ENCODE assay signal across 17 cellular contexts in the genomic region with DNA sequence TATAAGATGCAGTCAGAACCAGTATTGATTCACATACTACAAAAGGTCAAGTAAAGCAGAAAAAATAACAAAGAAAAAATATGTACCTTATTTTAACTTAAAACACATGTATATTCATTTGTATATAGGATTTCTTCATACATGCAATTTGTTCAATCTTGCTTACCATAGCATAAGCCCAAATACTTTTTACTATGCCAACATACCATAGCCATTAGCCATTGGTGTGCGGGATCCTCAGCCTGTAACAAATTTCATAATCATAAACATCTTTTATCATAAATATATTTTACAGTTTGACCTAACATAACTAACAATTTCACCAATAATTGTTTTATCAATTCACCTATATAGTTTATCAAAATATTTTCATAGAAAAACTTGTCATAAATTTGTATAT. TPM values are rescaled to one million over a fixed set of nuclear protein-coding genes. Genes with fewer than 3 reads are reported as not detected.
A peak's percentile ranks its signal among the peaks of the same experiment; 100 is the strongest.
DNase-seq lines count a peak whose midpoint lies in the region; ATAC-seq, FAIRE-seq and TF ChIP-seq lines count a peak whose summit lies in the region.
"Had no signal": no experiment of that assay in that cellular context is flagged by ENCODE, and none has a peak within 500 bp of the region (broad histone marks: within the 10 kb centered on the region; RNA-seq: fewer than 3 reads in every experiment).

No MANE protein-coding gene starts in this region.

- H3K27ac Mint-ChIP-seq in naive thymus-derived CD4-positive, alpha-beta T cell, result no peak overlapping the region
- H3K27ac Mint-ChIP-seq: CD4-positive, CD25-positive, alpha-beta regulatory T cell had no signal

- no peak overlapping the region for H2BK20ac ChIP-seq in IMR-90 (ENCODE audit: low read depth, low read length)

- H3K4me2 ChIP-seq in IMR-90 (ENCODE audit: low read depth, low read length), result no peak overlapping the region
- H3K4me2 ChIP-seq in OCI-LY7 (ENCODE audit: low read length), result no peak overlapping the region
- H3K4me2 ChIP-seq: BLaER1, GM23338 had no signal

- no peaks in the 10 kb centered on the region; the same call in 1 of the 2 replicates for H3K9me1 ChIP-seq in IMR-90 (ENCODE audit: insufficient read depth, low read length)

- H3K4me1 ChIP-seq in IMR-90 (ENCODE audit: control insufficient read depth, insufficient read depth, low read length) (no peaks in the 10 kb centered on the region), pancreas (no peaks in the 10 kb centered on the region), OCI-LY7 (ENCODE audit: insufficient read depth, low read length, poor library complexity, severe bottlenecking) (no peaks in the 10 kb centered on the region)
- H3K4me1 ChIP-seq in naive thymus-derived CD4-positive, alpha-beta T cell (ENCODE audit: control insufficient read depth in 2 of 2, insufficient read depth in 2 of 2, low read length in 2 of 2), result no peaks in the 10 kb centered on the region
- H3K4me1 ChIP-seq: BLaER1 had no signal

- H3K27me3 ChIP-seq in IMR-90 (ENCODE audit: control insufficient read depth, insufficient read depth, low read length), result no peaks in the 10 kb centered on the region
- H3K27me3 ChIP-seq in pancreas, result no peaks in the 10 kb centered on the region
- no peaks in the 10 kb centered on the region for H3K27me3 ChIP-seq in naive thymus-derived CD4-positive, alpha-beta T cell (ENCODE audit: control insufficient read depth in 2 of 2, insufficient read depth in 2 of 2, low read length in 2 of 2)
- H3K27me3 ChIP-seq: BLaER1 had no signal

- H4K8ac ChIP-seq in IMR-90 (ENCODE audit: low read depth in 2 of 2, low read length in 2 of 2), result no peak overlapping the region

- no peaks in the 10 kb centered on the region for H3K27me3 Mint-ChIP-seq in naive thymus-derived CD4-positive, alpha-beta T cell
- H3K27me3 Mint-ChIP-seq: CD4-positive, CD25-positive, alpha-beta regulatory T cell had no signal

- in situ Hi-C loops in IMR-90 (cut with MboI; ENCODE audit: low sequenced_read_pairs), result no loop called here

- TF ChIP-seq CTCF in IMR-90 (conservative IDR thresholded peaks at IDR 0.05; ENCODE audit: low read depth, low read length) (no peak), pancreas (IDR thresholded peaks at IDR 0.05) (no peak), OCI-LY7 (conservative IDR thresholded peaks at IDR 0.05; ENCODE audit: low read length) (no peak)

- CTCF ChIA-PET in IMR-90 (lab: Yijun Ruan, JAX), result no interaction called here
- CTCF ChIA-PET in naive thymus-derived CD4-positive, alpha-beta T cell (lab: Charles Lee), result no interaction called here
- CTCF ChIA-PET in OCI-LY7 (lab: Charles Lee; ENCODE audit: unreplicated experiment), result no interaction called here

- no peak for ATAC-seq in IMR-90 (ENCODE audit: low read depth)
- no peak for ATAC-seq in pancreas
- no peak for ATAC-seq in naive thymus-derived CD4-positive, alpha-beta T cell
- ATAC-seq: GM12878, GM23338 had no signal

- no peak overlapping the region for H3K18ac ChIP-seq in IMR-90 (ENCODE audit: low read depth, low read length)

- no peaks in the 10 kb centered on the region for H4K20me1 ChIP-seq in IMR-90 (ENCODE audit: insufficient read depth, low read length)
- no peaks in the 10 kb centered on the region for H4K20me1 ChIP-seq in OCI-LY7 (ENCODE audit: insufficient read depth, low read length)
- H4K20me1 ChIP-seq: BLaER1 had no signal

- no peak for TF ChIP-seq POLR2A in IMR-90 (IDR thresholded peaks at IDR 0.05; ENCODE audit: low read depth, low read length)

- no peak overlapping the region for H4K91ac ChIP-seq in IMR-90 (ENCODE audit: insufficient read depth, low read depth, low read length)

- H3K23ac ChIP-seq in IMR-90 (ENCODE audit: low read depth, low read length), result no peak overlapping the region

- H2BK5ac ChIP-seq in IMR-90 (ENCODE audit: low read depth, low read length, poor library complexity, severe bottlenecking), result no peak overlapping the region

- no peak overlapping the region for H3K4ac ChIP-seq in IMR-90 (ENCODE audit: low read depth, low read length)

- no peaks in the 10 kb centered on the region for H3K4me1 Mint-ChIP-seq in naive thymus-derived CD4-positive, alpha-beta T cell
- H3K4me1 Mint-ChIP-seq: CD4-positive, CD25-positive, alpha-beta regulatory T cell had no signal

- intact Hi-C loops in IMR-90 (cut with micrococcal nuclease), result no loop called here
- intact Hi-C loops in pancreas (cut with DNase I), result no loop called here
- intact Hi-C loops in naive thymus-derived CD4-positive, alpha-beta T cell (cut with micrococcal nuclease), result no loop called here
- intact Hi-C loops in OCI-LY7 (cut with micrococcal nuclease; ENCODE audit: unreplicated experiment), result no loop called here

- no peak overlapping the region for H2BK120ac ChIP-seq in IMR-90 (ENCODE audit: low read depth, low read length)

- H3K14ac ChIP-seq in IMR-90 (replicated peaks; ENCODE audit: low read depth, low read length), result no peak overlapping the region

- H3K36me3 ChIP-seq in IMR-90 (ENCODE audit: control insufficient read depth, insufficient read depth, low read length) (peaks cover 2% of the 10 kb centered on the region; the same call in 1 of the 2 replicates), pancreas (no peaks in the 10 kb centered on the region), OCI-LY7 (ENCODE audit: insufficient read depth, low read length) (no peaks in the 10 kb centered on the region)
- H3K36me3 ChIP-seq in naive thymus-derived CD4-positive, alpha-beta T cell (ENCODE audit: control insufficient read depth in 2 of 3, insufficient read depth in 3 of 3, low read length in 3 of 3), result no peaks in the 10 kb centered on the region
- H3K36me3 ChIP-seq: BLaER1 had no signal

- H3K9ac ChIP-seq in IMR-90 (ENCODE audit: low read depth, low read length), result no peak overlapping the region
- H3K9ac ChIP-seq: BLaER1 had no signal

- H3K56ac ChIP-seq in IMR-90 (ENCODE audit: extremely low read depth, insufficient read depth, low read length), result no peak overlapping the region

- no peak overlapping the region for H2BK15ac ChIP-seq in IMR-90 (ENCODE audit: low read depth, low read length)

- no CpG with 5 or more reads among the region's 1 CpG for WGBS in IMR-90 (ENCODE audit: extremely low coverage in 2 of 2, insufficient read length in 1 of 2), 2 experiments
- WGBS in pancreas, 2 donors, result 95 to 100% methylated on average over 1 of the region's 1 CpG

- dilution Hi-C loops in IMR-90 (cut with HindIII; ENCODE audit: low sequenced_read_pairs, unreplicated experiment), result no loop called here

- no peak overlapping the region for H2AK5ac ChIP-seq in IMR-90 (ENCODE audit: low read depth, low read length)

- peaks cover 4 to 5% of the 10 kb centered on the region in 2 experiments; a peak in 1 of 4 replicates for H3K79me1 ChIP-seq in IMR-90 (ENCODE audit: low read depth in 1 of 2, low read length in 2 of 2)

- no peak overlapping the region for H3K4me3 Mint-ChIP-seq in naive thymus-derived CD4-positive, alpha-beta T cell
- H3K4me3 Mint-ChIP-seq: CD4-positive, CD25-positive, alpha-beta regulatory T cell; GM23338 had no signal

- FAIRE-seq in endometrium (lab: Jason Lieb, UNC) (peak; percentile 65), pancreas (lab: Jason Lieb, UNC) (peak; percentile 17)
- FAIRE-seq: GM12878 had no signal

- no peaks in the 10 kb centered on the region for H3K79me2 ChIP-seq in OCI-LY7 (ENCODE audit: insufficient read depth, low read depth, low read length)

- no peak overlapping the region for H3K4me3 ChIP-seq in IMR-90 (ENCODE audit: insufficient read depth, low read depth, low read length)
- no peak overlapping the region for H3K4me3 ChIP-seq in pancreas
- no peak overlapping the region for H3K4me3 ChIP-seq in naive thymus-derived CD4-positive, alpha-beta T cell (ENCODE audit: low read length)
- H3K4me3 ChIP-seq in OCI-LY7 (ENCODE audit: low read depth, low read length, poor library complexity, severe bottlenecking), result no peak overlapping the region
- H3K4me3 ChIP-seq: BLaER1, GM12878, GM23338 had no signal

- peaks cover 0 to 11% (median 4%) of the 10 kb centered on the region in 11 donors for H3K9me3 Mint-ChIP-seq in naive thymus-derived CD4-positive, alpha-beta T cell
- H3K9me3 Mint-ChIP-seq: GM23338 had no signal

- no peaks in the 10 kb centered on the region for H3K9me3 ChIP-seq in IMR-90 (ENCODE audit: control insufficient read depth, insufficient read depth, low read length)
- H3K9me3 ChIP-seq in pancreas, result no peaks in the 10 kb centered on the region
- no peaks in the 10 kb centered on the region for H3K9me3 ChIP-seq in naive thymus-derived CD4-positive, alpha-beta T cell (ENCODE audit: control insufficient read depth in 2 of 3, low read length in 3 of 3)
- no peaks in the 10 kb centered on the region for H3K9me3 ChIP-seq in OCI-LY7 (ENCODE audit: low read length)
- H3K9me3 ChIP-seq: BLaER1 had no signal

- H2AK9ac ChIP-seq in IMR-90 (replicated peaks; ENCODE audit: low read depth, low read length, poor library complexity), result no peak overlapping the region

- POLR2A ChIA-PET in IMR-90 (lab: Charles Lee; ENCODE audit: unreplicated experiment) (no interaction called here), OCI-LY7 (lab: Charles Lee) (no interaction called here)
- POLR2A ChIA-PET in naive thymus-derived CD4-positive, alpha-beta T cell (lab: Charles Lee), result no interaction called here

- TF ChIP-seq RAD21 in IMR-90 (IDR thresholded peaks at IDR 0.05; ENCODE audit: low read length), result no peak

- H4K5ac ChIP-seq in IMR-90 (ENCODE audit: low read depth, low read length), result no peak overlapping the region

- H3K9me2 ChIP-seq in OCI-LY7 (ENCODE audit: insufficient read depth, low read length), result no peaks in the 10 kb centered on the region

- DNase-seq in IMR-90, result peak; percentile 6
- DNase-seq in fibroblast of peridontal ligament (ENCODE audit: extremely low read depth), result peak; percentile 17
- DNase-seq in pancreas, result no peak
- no peak for DNase-seq in ureter (ENCODE audit: low spot score)
- no peak for DNase-seq in NCI-H2107 treated with DMSO at 0.1 percent for 48 hours (lab: John Stamatoyannopoulos, UW; ENCODE audit: unreplicated experiment)
- no peak for DNase-seq in naive thymus-derived CD4-positive, alpha-beta T cell
- DNase-seq in OCI-LY7 (ENCODE audit: low spot score), result no peak
- DNase-seq: AML-193; Calu3; CD4-positive, CD25-positive, alpha-beta regulatory T cell; DMS 273 treated with DMSO at 0.1 percent for 48 hours; DMS79; H7 had no signal

- no peak overlapping the region for H2AFZ ChIP-seq in IMR-90 (replicated peaks; ENCODE audit: low read length, poor library complexity)
- H2AFZ ChIP-seq in OCI-LY7 (ENCODE audit: low read length), result no peak overlapping the region
- H2AFZ ChIP-seq: GM23338 had no signal

- H3K36me3 Mint-ChIP-seq in naive thymus-derived CD4-positive, alpha-beta T cell, result no peaks in the 10 kb centered on the region
- H3K36me3 Mint-ChIP-seq: CD4-positive, CD25-positive, alpha-beta regulatory T cell had no signal

- no TSS peak for BruUV-seq in IMR-90 (replicated peaks; lab: Mats Ljungman, UMichigan)
- BruUV-seq in OCI-LY7 (replicated peaks; lab: Mats Ljungman, UMichigan), result no TSS peak

- H3K27ac ChIP-seq in IMR-90 (ENCODE audit: insufficient read depth, low read length) (no peak overlapping the region), pancreas (no peak overlapping the region), OCI-LY7 (ENCODE audit: low read depth, low read length, poor library complexity, severe bottlenecking) (no peak overlapping the region)
- no peak overlapping the region for H3K27ac ChIP-seq in naive thymus-derived CD4-positive, alpha-beta T cell (ENCODE audit: low read depth, low read length)
- H3K27ac ChIP-seq: BLaER1 had no signal

RNA-seq across cellular contexts. Expression of a gene that starts 51.1 kb away (rescaled TPM):
- total RNA-seq in IMR-90 (2012; rRNA removed), result 39.3 and 46.4 TPM in 2 replicates
- polyA plus RNA-seq in IMR-90 (2012; rRNA removed), result 14.6 and 18.8 TPM in 2 replicates
- polyA plus RNA-seq in IMR-90 (2012; cell fraction: cytosol; rRNA removed), result 3.6 and 5.9 TPM in 2 replicates
- polyA plus RNA-seq in IMR-90 (2012; cell fraction: nucleus; rRNA removed; ENCODE audit: low replicate concordance), result 10.0 and 65.1 TPM in 2 replicates
- total RNA-seq in pancreas, result 1 to 10 TPM; 2.7 to 9.5 (median 4.4) TPM
- polyA plus RNA-seq in pancreas, result 1 to 10 TPM; 3.9 to 8.1 TPM
- 27.6 TPM for total RNA-seq in ureter
- total RNA-seq in naive thymus-derived CD4-positive, alpha-beta T cell, result under 1 TPM in 1 of 5 experiments, not detected in 4; 0.07 TPM
- not detected for polyA plus RNA-seq in naive thymus-derived CD4-positive, alpha-beta T cell
- not detected in 2 replicates for total RNA-seq in OCI-LY7 (2014; rRNA removed; shearing (Covaris generic))
- not detected in 2 replicates for total RNA-seq in OCI-LY7 (2022)
- total RNA-seq: Calu3 had no signal
- polyA plus RNA-seq: CD4-positive, CD25-positive, alpha-beta regulatory T cell; GM12878 had no signal

Comparison
In these comparisons a context has a peak if more than half of its experiments do, and no peak if none do; other contexts are left out.
1. DNase-seq: peak in IMR-90 (single experiment) and fibroblast of peridontal ligament (single experiment); none in pancreas (0 of 6), ureter (single experiment), NCI-H2107 treated with DMSO at 0.1 percent for 48 hours (single experiment), naive thymus-derived CD4-positive, alpha-beta T cell (0 of 9) and OCI-LY7 (single experiment).